21 cellular contexts compared by ENCODE assay signal in the genomic region with DNA sequence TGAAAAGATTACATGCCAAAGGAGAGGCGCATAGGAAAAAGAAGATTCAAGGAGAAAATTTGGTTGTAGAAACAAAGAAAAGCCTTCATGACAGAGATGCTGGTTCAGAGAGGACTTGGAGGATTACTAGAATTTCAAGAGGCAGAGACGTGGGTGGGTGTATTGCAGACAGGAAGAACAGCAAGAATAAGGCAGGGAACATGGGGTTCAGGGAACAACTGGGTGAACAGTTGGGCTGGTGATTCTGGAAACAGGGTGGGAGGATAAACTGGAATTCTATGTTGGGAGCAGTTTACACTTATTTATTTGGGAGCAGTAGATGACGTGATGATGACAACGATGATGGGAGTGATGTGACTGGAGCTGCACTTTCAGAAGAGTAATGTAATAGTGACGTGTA. TPM values are rescaled to one million over a fixed set of nuclear protein-coding genes. Genes with fewer than 3 reads are reported as not detected.
DNase-seq lines count a peak whose midpoint lies in the region; ATAC-seq and TF ChIP-seq lines count a peak whose summit lies in the region.
"Had no signal": no experiment of that assay in that cellular context is flagged by ENCODE, and none has a peak within 500 bp of the region (broad histone marks: within the 10 kb centered on the region; RNA-seq: fewer than 3 reads in every experiment).

No MANE protein-coding gene starts in this region.

- DNase-seq in Ammon's horn (ENCODE audit: low spot score): peak; percentile 63
- DNase-seq in T-helper 17 cell: no peak
- peak in 1 of 10 donors; percentile 58 for DNase-seq in dorsolateral prefrontal cortex
- DNase-seq in osteocyte (ENCODE audit: extremely low spot score, unreplicated experiment): peak; percentile 23
- no peak for DNase-seq in activated CD4-positive, alpha-beta T cell treated with anti-CD3 and anti-CD28 coated beads for 48 hours
- DNase-seq in activated CD4-positive, alpha-beta T cell treated with anti-CD3 and anti-CD28 coated beads, Interleukin-2, amount 50 U/mL, for 4 hours: no peak
- DNase-seq in uterus: no peak
- DNase-seq: CD4-positive, alpha-beta T cell; HCEC 1CT; NCI-H1048; NCI-H1417 treated with DMSO at 0.1 percent for 48 hours; NCI-H1694 treated with DMSO at 0.1 percent for 48 hours; NCI-H2081; NCI-H524 treated with DMSO at 0.1 percent for 48 hours; NCI-H774; SK-N-SH had no signal

- H3K27ac Mint-ChIP-seq in T-helper 17 cell (peak overlapping the region; percentile 21), osteocyte (ENCODE audit: unreplicated experiment) (no peak overlapping the region)
- H3K27ac Mint-ChIP-seq: CD4-positive, alpha-beta T cell had no signal

- H3K27me3 ChIP-seq in dorsolateral prefrontal cortex: no peaks in the 10 kb centered on the region
- H3K27me3 ChIP-seq in uterus: no peaks in the 10 kb centered on the region
- H3K27me3 ChIP-seq: BLaER1 treated with 17β-estradiol and CSF1 and Interleukin-3, amounts not matched to agents 10 nM and 100 nM had no signal

- TF ChIP-seq POLR2A in uterus (IDR thresholded peaks at IDR 0.05): no peak

- peak overlapping the region in 56 of 59 donors; percentile 21 to 90 (median 76) for H3K27ac ChIP-seq in dorsolateral prefrontal cortex
- H3K27ac ChIP-seq in uterus: no peak overlapping the region
- H3K27ac ChIP-seq: BLaER1 treated with 17β-estradiol and CSF1 and Interleukin-3, amounts not matched to agents 10 nM and 100 nM; HL-60; KMS-11 had no signal

- no peaks in the 10 kb centered on the region for H3K9me3 Mint-ChIP-seq in osteocyte (ENCODE audit: unreplicated experiment)
- H3K9me3 Mint-ChIP-seq: CD4-positive, alpha-beta T cell; IgD-negative memory B cell had no signal

- H3K4me1 Mint-ChIP-seq in T-helper 17 cell (no peaks in the 10 kb centered on the region), osteocyte (ENCODE audit: unreplicated experiment) (no peaks in the 10 kb centered on the region)

- H3K4me3 ChIP-seq in dorsolateral prefrontal cortex (no peak overlapping the region), uterus (no peak overlapping the region)
- H3K4me3 ChIP-seq: BLaER1 treated with 17β-estradiol and CSF1 and Interleukin-3, amounts not matched to agents 10 nM and 100 nM had no signal

- H3K36me3 ChIP-seq in uterus: no peaks in the 10 kb centered on the region

- no peak for TF ChIP-seq CTCF in dorsolateral prefrontal cortex (IDR thresholded peaks at IDR 0.05 in 54 of 56, conservative IDR thresholded peaks at IDR 0.05 in 2 of 56; ENCODE audit: low read depth in 1 of 56, partially characterized antibody in 56 of 56)
- no peak for TF ChIP-seq CTCF in osteocyte (IDR thresholded peaks at IDR 0.05)
- TF ChIP-seq CTCF in uterus (IDR thresholded peaks at IDR 0.05): no peak

- no peak overlapping the region for H3K4me3 Mint-ChIP-seq in T-helper 17 cell
- no peak overlapping the region for H3K4me3 Mint-ChIP-seq in osteocyte (ENCODE audit: unreplicated experiment)
- H3K4me3 Mint-ChIP-seq: CD4-positive, alpha-beta T cell; IgD-negative memory B cell had no signal

- no peaks in the 10 kb centered on the region for H3K4me1 ChIP-seq in uterus

- H3K27me3 Mint-ChIP-seq in T-helper 17 cell (no peaks in the 10 kb centered on the region), osteocyte (ENCODE audit: unreplicated experiment) (no peaks in the 10 kb centered on the region)
- H3K27me3 Mint-ChIP-seq: CD4-positive, alpha-beta T cell; IgD-negative memory B cell had no signal

- intact Hi-C loops in dorsolateral prefrontal cortex (cut with DNase I): loop anchor here (1.0 to 5.0 kb wide), 2 partner anchors 38 to 39 kb away; no protein-coding TSS in a partner anchor
- intact Hi-C loops in uterus (cut with DNase I; ENCODE audit: low total_unique reads): no loop called here

- no peaks in the 10 kb centered on the region for H3K9me3 ChIP-seq in T-helper 17 cell (ENCODE audit: control insufficient read depth, low read length, poor library complexity, severe bottlenecking)
- H3K9me3 ChIP-seq in uterus: no peaks in the 10 kb centered on the region
- H3K9me3 ChIP-seq: BLaER1 treated with 17β-estradiol and CSF1 and Interleukin-3, amounts not matched to agents 10 nM and 100 nM; SK-N-SH had no signal

- peaks cover 10% of the 10 kb centered on the region for H3K36me3 Mint-ChIP-seq in T-helper 17 cell (ENCODE audit: low read depth)
- peaks cover 28% of the 10 kb centered on the region for H3K36me3 Mint-ChIP-seq in osteocyte (ENCODE audit: unreplicated experiment)

- ATAC-seq in T-helper 17 cell: no peak
- ATAC-seq in HG03196 (IDR thresholded peaks at IDR 0.05; ENCODE audit: unreplicated experiment): no peak

RNA-seq across cellular contexts. Expression of gene GMCL1, which starts 18.4 kb away (rescaled TPM):
- total RNA-seq in T-helper 17 cell (10 to 100 TPM; 25.1 to 26.0 TPM), dorsolateral prefrontal cortex (10 to 100 TPM; 11.5 to 39.4 (median 22.1) TPM), osteocyte (14.1 and 16.1 TPM in 2 replicates), uterus (10 to 100 TPM in 3 of 4 donors, 1 to 10 TPM in 1; 5.6 to 23.3 (median 16.1) TPM)

Comparison
In these comparisons a context has a peak if more than half of its experiments do, and no peak if none do; other contexts are left out.
1. DNase-seq: peak in Ammon's horn (single experiment) and osteocyte (single experiment); none in T-helper 17 cell (0 of 3), activated CD4-positive, alpha-beta T cell treated with anti-CD3 and anti-CD28 coated beads for 48 hours (single experiment), activated CD4-positive, alpha-beta T cell treated with anti-CD3 and anti-CD28 coated beads, Interleukin-2, amount 50 U/mL, for 4 hours (0 of 2) and uterus (0 of 2).
2. H3K27ac ChIP-seq: peak in dorsolateral prefrontal cortex (56 of 59); none in uterus (0 of 2).